ENCODE assay signal across 33 cellular contexts in the genomic region with DNA sequence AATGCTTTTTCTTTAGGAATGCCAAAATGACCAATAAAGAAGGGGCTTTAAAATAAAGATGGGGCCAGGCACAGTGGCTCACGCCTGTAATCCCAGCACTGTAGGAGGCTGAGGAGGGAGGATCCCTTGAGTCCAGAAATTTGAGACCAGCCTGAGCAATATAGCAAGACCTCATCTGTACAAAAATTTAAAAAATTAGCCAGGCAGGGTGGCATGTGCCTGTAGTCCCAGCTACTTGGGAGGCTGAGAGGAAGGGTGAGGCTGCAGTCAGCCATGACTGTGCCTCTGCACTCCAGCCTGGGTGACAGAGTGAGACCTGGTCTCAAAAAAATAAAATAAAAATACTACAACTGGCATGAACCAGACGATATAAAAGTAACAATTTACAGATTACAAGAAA.
"Had no signal": no experiment of that assay in that cellular context is flagged by ENCODE, and none has a peak within 500 bp of the region (broad histone marks: within the 10 kb centered on the region; RNA-seq: fewer than 3 reads in every experiment).

No MANE protein-coding gene starts in this region.

- H3K27me3 ChIP-seq: body of pancreas, cardiac muscle cell, colonic mucosa, esophagus squamous epithelium, heart right ventricle, uterus had no signal

- H3K27ac Mint-ChIP-seq: activated naive CD8-positive, alpha-beta T cell; activated T-cell treated with anti-CD3 and anti-CD28 coated beads, Interleukin-2, amount 50 U/mL, for 72 hours; natural killer cell; progenitor cell of endocrine pancreas; stimulated activated naive CD8-positive, alpha-beta T cell treated with anti-CD3 and anti-CD28 coated beads, Interleukin-15, Interleukin-2, amounts not matched to agents 100 ng/mL and 50 ng/mL, for 24 hours; T-helper 2 cell treated with Interferon-gamma antibody and Interleukin-4, amounts not matched to agents 5 μg/mL and 100 μg/mL, for 36 hours; type B pancreatic cell had no signal

- ATAC-seq: activated T-cell treated with anti-CD3 and anti-CD28 coated beads, Interleukin-2, amount 50 U/mL, for 72 hours; body of pancreas; heart right ventricle; left lobe of liver; lower lobe of right lung; natural killer cell; sciatic nerve had no signal

- H3K27ac ChIP-seq: body of pancreas, cardiac muscle cell, colonic mucosa, epithelial cell of prostate, esophagus squamous epithelium, lower lobe of right lung, skin epidermis, thoracic aorta, uterus, VCaP had no signal

- H3K36me3 ChIP-seq: cardiac muscle cell, colonic mucosa, esophagus squamous epithelium, heart right ventricle, lower lobe of right lung, thoracic aorta, uterus had no signal

- H3K4me1 Mint-ChIP-seq: natural killer cell had no signal

- FAIRE-seq: endometrium, TTC549 had no signal

- H3K4me1 ChIP-seq: body of pancreas, colonic mucosa, uterus had no signal

- DNase-seq: activated CD4-positive, alpha-beta T cell treated with anti-CD3 and anti-CD28 coated beads for 4 hours; activated CD4-positive, alpha-beta T cell treated with anti-CD3 and anti-CD28 coated beads, Interleukin-2, amount 50 U/mL, for 4 hours; activated naive CD4-positive, alpha-beta T cell; activated T-cell treated with anti-CD3 and anti-CD28 coated beads for 4 hours; activated T-cell treated with anti-CD3 and anti-CD28 coated beads, Interleukin-2, amount 50 U/mL, for 72 hours; aorta; body of pancreas; cerebellar nuclear complex; colonic mucosa; effector CD8-positive, alpha-beta T cell; esophagus squamous epithelium; foreskin melanocyte; heart right ventricle; kidney glomerular epithelial cell; lower lobe of right lung; natural killer cell; stimulated activated CD4-positive, alpha-beta T cell treated with anti-CD3 and anti-CD28 coated beads, Interleukin-12 subunit alpha, Interleukin-12 subunit beta, amount 100 ng/mL, for 4 hours; stimulated activated CD4-positive, alpha-beta T cell treated with anti-CD3 and anti-CD28 coated beads, Interleukin-4, amount 100 ng/mL, for 1 hour; uterus had no signal

- H3K4me3 ChIP-seq: body of pancreas, cardiac muscle cell, colonic mucosa, esophagus squamous epithelium, heart right ventricle, lower lobe of right lung, skin epidermis, thoracic aorta, uterus had no signal

- H3K9me3 Mint-ChIP-seq: activated T-cell treated with anti-CD3 and anti-CD28 coated beads, Interleukin-2, amount 50 U/mL, for 72 hours; natural killer cell; stimulated activated naive CD8-positive, alpha-beta T cell treated with anti-CD3 and anti-CD28 coated beads, Interleukin-15, Interleukin-2, amounts not matched to agents 100 ng/mL and 50 ng/mL, for 24 hours; T-helper 2 cell treated with Interferon-gamma antibody and Interleukin-4, amounts not matched to agents 5 μg/mL and 100 μg/mL, for 36 hours; type B pancreatic cell had no signal

- H3K36me3 Mint-ChIP-seq: activated naive CD8-positive, alpha-beta T cell; natural killer cell; type B pancreatic cell had no signal

- H3K4me3 Mint-ChIP-seq: activated naive CD8-positive, alpha-beta T cell; activated T-cell treated with anti-CD3 and anti-CD28 coated beads, Interleukin-2, amount 50 U/mL, for 72 hours; natural killer cell; stimulated activated naive CD8-positive, alpha-beta T cell treated with anti-CD3 and anti-CD28 coated beads, Interleukin-15, Interleukin-2, amounts not matched to agents 100 ng/mL and 50 ng/mL, for 24 hours; T-helper 2 cell treated with Interferon-gamma antibody and Interleukin-4, amounts not matched to agents 5 μg/mL and 100 μg/mL, for 36 hours; type B pancreatic cell had no signal

- H3K9me3 ChIP-seq: body of pancreas, colonic mucosa, esophagus squamous epithelium, lower lobe of right lung, thoracic aorta, uterus had no signal
